8 cellular contexts compared by ENCODE assay signal in the genomic region with DNA sequence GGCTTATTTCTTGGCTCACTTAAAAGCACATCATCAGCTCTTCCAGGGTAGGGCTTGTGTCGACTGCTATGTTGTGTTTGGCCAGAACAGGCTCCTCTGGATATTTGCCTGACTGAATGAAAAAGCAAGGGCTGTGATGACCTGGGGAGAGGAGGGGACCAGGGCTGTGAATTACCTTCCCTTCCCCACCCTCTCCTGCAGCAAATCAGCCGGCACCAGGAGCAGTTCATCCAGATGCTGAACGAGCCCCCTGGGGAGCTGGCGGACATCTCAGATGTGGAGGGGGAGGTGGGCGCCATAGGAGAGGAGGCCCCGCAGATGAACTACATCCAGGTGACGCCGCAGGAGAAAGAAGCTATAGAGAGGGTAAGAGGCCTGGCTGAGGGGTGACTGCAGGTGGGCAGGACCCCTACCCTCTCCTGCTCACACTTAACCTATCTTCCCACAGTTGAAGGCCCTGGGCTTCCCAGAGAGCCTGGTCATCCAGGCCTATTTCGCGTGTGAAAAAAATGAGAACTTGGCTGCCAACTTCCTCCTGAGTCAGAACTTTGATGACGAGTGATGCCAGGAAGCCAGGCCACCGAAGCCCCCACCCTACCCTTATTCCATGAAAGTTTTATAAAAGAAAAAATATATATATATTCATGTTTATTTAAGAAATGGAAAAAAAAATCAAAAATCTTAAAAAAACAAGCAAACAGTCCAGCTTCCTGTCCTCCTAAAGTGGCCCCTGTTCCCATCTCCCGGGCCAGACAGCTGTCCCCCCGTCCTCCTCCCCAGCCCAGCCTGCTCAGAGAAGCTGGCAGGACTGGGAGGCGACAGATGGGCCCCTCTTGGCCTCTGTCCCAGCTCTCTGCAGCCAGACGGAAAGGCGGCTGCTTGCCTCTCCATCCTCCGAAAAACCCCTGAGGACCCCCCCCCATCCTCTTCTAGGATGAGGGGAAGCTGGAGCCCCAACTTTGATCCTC. TPM values are rescaled to one million over a fixed set of nuclear protein-coding genes. Genes with fewer than 3 reads are reported as not detected.
DNase-seq lines count a peak whose midpoint lies in the region; ATAC-seq and TF ChIP-seq lines count a peak whose summit lies in the region.

No MANE protein-coding gene starts in this region.

- peak overlapping the region; percentile 60 for H3K27ac ChIP-seq in muscle layer of duodenum (ENCODE audit: low read length)

- CTCF ChIA-PET in Calu3 (lab: Charles Lee): no interaction called here

- intact Hi-C loops in Calu3 (cut with micrococcal nuclease; ENCODE audit: unreplicated experiment): no loop called here

- no peaks in the 10 kb centered on the region for H3K9me3 Mint-ChIP-seq in Calu3 (ENCODE audit: low read depth, unreplicated experiment)

- H3K36me3 Mint-ChIP-seq in Calu3 (ENCODE audit: insufficient read depth, unreplicated experiment): peaks cover 80% of the 10 kb centered on the region

- ATAC-seq in HG03175 (IDR thresholded peaks at IDR 0.05; ENCODE audit: unreplicated experiment): no peak
- no peak for ATAC-seq in GM19023 (IDR thresholded peaks at IDR 0.05; ENCODE audit: unreplicated experiment)

- no peak for DNase-seq in Calu3
- DNase-seq in NCI-H2171 (lab: John Stamatoyannopoulos, UW): peak; percentile 83
- DNase-seq in cerebellum (ENCODE audit: low spot score): peak; percentile 83
- DNase-seq in NCI-H2107 (lab: John Stamatoyannopoulos, UW): no peak
- no peak for DNase-seq in pons (ENCODE audit: low spot score)

- H3K36me3 ChIP-seq in muscle layer of duodenum (ENCODE audit: control insufficient read depth in 1 of 2, insufficient read depth in 2 of 2, low read length in 2 of 2): peaks cover 28 to 63% of the 10 kb centered on the region in 2 donors

- H3K27ac Mint-ChIP-seq in Calu3 (ENCODE audit: unreplicated experiment): no peak overlapping the region

- BruUV-seq in Calu3 (replicated peaks; lab: Mats Ljungman, UMichigan): TSS peak; percentile 82

- no peaks in the 10 kb centered on the region for H3K9me3 ChIP-seq in muscle layer of duodenum (ENCODE audit: control insufficient read depth in 1 of 2, low read length in 2 of 2)

- no peaks in the 10 kb centered on the region for H3K27me3 ChIP-seq in muscle layer of duodenum (ENCODE audit: low read depth, low read length)

- H3K4me3 Mint-ChIP-seq in Calu3 (ENCODE audit: low read depth, unreplicated experiment): no peak overlapping the region

- TF ChIP-seq CTCF in Calu3 (IDR thresholded peaks at IDR 0.05; ENCODE audit: unreplicated experiment): no peak

- no peaks in the 10 kb centered on the region for H3K27me3 Mint-ChIP-seq in Calu3 (ENCODE audit: unreplicated experiment)

- H3K4me3 ChIP-seq in muscle layer of duodenum (ENCODE audit: low read depth in 1 of 2, low read length in 2 of 2): no peak overlapping the region

- peaks cover 22% of the 10 kb centered on the region for H3K4me1 Mint-ChIP-seq in Calu3 (ENCODE audit: low read depth, unreplicated experiment)

- H3K4me1 ChIP-seq in muscle layer of duodenum (ENCODE audit: control insufficient read depth in 1 of 2, insufficient read depth in 2 of 2, low read length in 2 of 2): peaks cover 0 to 30% of the 10 kb centered on the region in 2 donors

RNA-seq across cellular contexts. Expression of gene GADD45GIP1, which starts 4.3 kb away (rescaled TPM):
- total RNA-seq in Calu3 (2022) (20.0 and 21.6 TPM in 2 replicates), cerebellum (7.2 TPM)

RNA-seq across cellular contexts. Expression of gene RAD23A, which starts 7.1 kb away (rescaled TPM):
- total RNA-seq in Calu3 (2022) (101 and 110 TPM in 2 replicates), cerebellum (24.1 TPM)

RNA-seq across cellular contexts. Expression of gene CALR, which starts 14.4 kb away (rescaled TPM):
- 680 and 718 TPM in 2 replicates for total RNA-seq in Calu3 (2022)
- 215 TPM for total RNA-seq in cerebellum

RNA-seq across cellular contexts. Expression of gene DAND5, which starts 16.6 kb away (rescaled TPM):
- total RNA-seq in Calu3 (2022) (0.21 and 0.47 TPM in 2 replicates), cerebellum (0.18 TPM)

RNA-seq across cellular contexts. Expression of gene FARSA, which starts 19.3 kb away (rescaled TPM):
- total RNA-seq in Calu3 (2022) (72.8 and 75.5 TPM in 2 replicates), cerebellum (42.3 TPM)

Comparison
In these comparisons a context has a peak if more than half of its experiments do, and no peak if none do; other contexts are left out.
1. DNase-seq: peak in NCI-H2171 (single experiment) and cerebellum (single experiment); none in Calu3 (single experiment), NCI-H2107 (single experiment) and pons (single experiment).